10 cellular contexts compared by ENCODE assay signal in the genomic region with DNA sequence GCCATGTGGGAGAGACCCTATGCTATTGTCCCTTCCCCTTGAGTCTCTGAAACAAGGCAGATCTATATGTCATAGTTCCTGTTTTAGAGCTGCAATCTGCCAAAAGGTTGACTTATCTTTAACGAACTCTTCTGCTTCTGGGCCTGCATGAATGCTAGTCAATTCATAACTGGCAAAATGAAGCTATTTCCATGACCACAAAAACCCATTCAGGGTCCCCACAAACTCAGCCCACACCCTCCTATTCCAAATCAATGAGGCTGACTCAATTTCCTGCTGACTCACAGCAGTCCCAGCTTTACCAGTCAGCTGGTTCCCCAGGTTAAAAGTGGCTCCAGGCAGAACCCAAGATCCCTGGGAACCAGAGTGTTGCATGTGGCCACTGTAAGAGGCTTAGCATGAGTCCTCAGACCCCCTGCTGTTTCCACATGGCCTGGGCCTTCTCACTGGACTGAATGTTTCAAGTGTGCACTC. TPM values are rescaled to one million over a fixed set of nuclear protein-coding genes. Genes with fewer than 3 reads are reported as not detected.
DNase-seq lines count a peak whose midpoint lies in the region; ATAC-seq and TF ChIP-seq lines count a peak whose summit lies in the region.
"Had no signal": no experiment of that assay in that cellular context is flagged by ENCODE, and none has a peak within 500 bp of the region (broad histone marks: within the 10 kb centered on the region; RNA-seq: fewer than 3 reads in every experiment).

No MANE protein-coding gene starts in this region.

- intact Hi-C loops in mucosa of descending colon (cut with DNase I, micrococcal nuclease), result no loop called here

- H3K27ac Mint-ChIP-seq in activated CD8-positive, alpha-beta memory T cell treated with anti-CD3 and anti-CD28 coated beads, Interleukin-2, amount 10 ng/mL, durations not matched to agents 7 days and 5 days, result peak overlapping the region; percentile 45
- no peak overlapping the region for H3K27ac Mint-ChIP-seq in WTC11

- no peaks in the 10 kb centered on the region for H3K36me3 ChIP-seq in mucosa of descending colon (ENCODE audit: low read depth)
- no peaks in the 10 kb centered on the region for H3K36me3 ChIP-seq in trophoblast cell (ENCODE audit: control insufficient read depth in 1 of 2, insufficient read depth in 2 of 2, low read length in 2 of 2)

- no peak overlapping the region for H3K4me3 ChIP-seq in mucosa of descending colon
- H3K4me3 ChIP-seq in trophoblast cell (ENCODE audit: low read depth, low read length), result no peak overlapping the region

- H3K4me2 ChIP-seq in trophoblast cell (ENCODE audit: low read length), result no peak overlapping the region

- peak; percentile 44 for DNase-seq in activated CD8-positive, alpha-beta memory T cell treated with anti-CD3 and anti-CD28 coated beads, Interleukin-2, amount 10 ng/mL, durations not matched to agents 7 days and 5 days
- no peak for DNase-seq in activated CD8-positive, alpha-beta memory T cell treated with anti-CD3 and anti-CD28 coated beads for 24 hours
- DNase-seq in RWPE1 (ENCODE audit: low spot score) (peak; percentile 48), mucosa of descending colon (no peak), trophoblast cell (no peak), WTC11 (ENCODE audit: low spot score) (no peak), NCI-H1436 (lab: John Stamatoyannopoulos, UW) (no peak)

- H3K27me3 ChIP-seq in trophoblast cell (ENCODE audit: insufficient read depth, low read length), result no peaks in the 10 kb centered on the region

- H3K9me3 ChIP-seq in mucosa of descending colon (no peaks in the 10 kb centered on the region), trophoblast cell (ENCODE audit: insufficient read depth, low read depth, low read length) (peaks cover 2% of the 10 kb centered on the region)

- H3K18ac ChIP-seq in trophoblast cell (ENCODE audit: low read length), result no peak overlapping the region

- H2BK5ac ChIP-seq in trophoblast cell (ENCODE audit: low read depth, low read length, poor library complexity), result no peak overlapping the region

- H3K4me1 ChIP-seq in mucosa of descending colon (ENCODE audit: low read depth) (no peaks in the 10 kb centered on the region), trophoblast cell (ENCODE audit: control insufficient read depth in 1 of 2, insufficient read depth in 2 of 2, low read length in 2 of 2) (peaks cover 2 to 5% of the 10 kb centered on the region in 2 experiments)

- H4K91ac ChIP-seq in trophoblast cell (ENCODE audit: low read depth, low read length), result no peak overlapping the region

- CTCF ChIA-PET in activated CD8-positive, alpha-beta memory T cell treated with anti-CD3 and anti-CD28 coated beads, Interleukin-2, amount 10 ng/mL, durations not matched to agents 7 days and 5 days (lab: Charles Lee), result no interaction called here
- CTCF ChIA-PET in RWPE1 (lab: Yijun Ruan, JAX), result interaction anchor here (1.1 kb wide), 1 partner anchor 27 kb away, joined by 3 read pairs; no protein-coding TSS in a partner anchor
- CTCF ChIA-PET in WTC11 (lab: Charles Lee), result interaction anchor here (1.0 kb wide), 1 partner anchor 34 kb away, joined by 5 read pairs; no protein-coding TSS in a partner anchor

- ATAC-seq in activated CD8-positive, alpha-beta memory T cell treated with anti-CD3 and anti-CD28 coated beads, Interleukin-2, amount 10 ng/mL, durations not matched to agents 7 days and 5 days, result peak; percentile 33
- ATAC-seq in HG02981 (IDR thresholded peaks at IDR 0.05; ENCODE audit: unreplicated experiment), result peak; percentile 69
- ATAC-seq in mucosa of descending colon, result peak; percentile 27
- no peak for ATAC-seq in WTC11

- no peak overlapping the region for H3K4me3 Mint-ChIP-seq in activated CD8-positive, alpha-beta memory T cell treated with anti-CD3 and anti-CD28 coated beads, Interleukin-2, amount 10 ng/mL, durations not matched to agents 7 days and 5 days
- no peak overlapping the region for H3K4me3 Mint-ChIP-seq in WTC11

- no peaks in the 10 kb centered on the region for H3K27me3 Mint-ChIP-seq in activated CD8-positive, alpha-beta memory T cell treated with anti-CD3 and anti-CD28 coated beads, Interleukin-2, amount 10 ng/mL, durations not matched to agents 7 days and 5 days
- H3K27me3 Mint-ChIP-seq in WTC11 (ENCODE audit: low read depth), result no peaks in the 10 kb centered on the region

- H2BK12ac ChIP-seq in trophoblast cell (ENCODE audit: low read length), result no peak overlapping the region

- H3K9ac ChIP-seq in trophoblast cell (ENCODE audit: low read length), result no peak overlapping the region

- H3K9me3 Mint-ChIP-seq in activated CD8-positive, alpha-beta memory T cell treated with anti-CD3 and anti-CD28 coated beads, Interleukin-2, amount 10 ng/mL, durations not matched to agents 7 days and 5 days (ENCODE audit: low read depth), result peaks cover 3% of the 10 kb centered on the region
- peaks cover 14% of the 10 kb centered on the region for H3K9me3 Mint-ChIP-seq in WTC11

- H3K79me1 ChIP-seq in trophoblast cell (ENCODE audit: low read length), result peaks cover 3% of the 10 kb centered on the region

- H3K4ac ChIP-seq in trophoblast cell (ENCODE audit: low read depth, low read length), result no peak overlapping the region

- H2AK5ac ChIP-seq in trophoblast cell (ENCODE audit: low read length), result no peak overlapping the region

- no peak overlapping the region for H2AFZ ChIP-seq in trophoblast cell (ENCODE audit: insufficient read depth, low read length, poor library complexity)

- H3K27ac ChIP-seq in RWPE1 (peak overlapping the region; percentile 76), trophoblast cell (ENCODE audit: low read depth, low read length) (no peak overlapping the region)
- H3K27ac ChIP-seq: C4-2B had no signal

- H3K4me1 Mint-ChIP-seq in activated CD8-positive, alpha-beta memory T cell treated with anti-CD3 and anti-CD28 coated beads, Interleukin-2, amount 10 ng/mL, durations not matched to agents 7 days and 5 days, result peaks cover 12% of the 10 kb centered on the region
- peaks cover 20% of the 10 kb centered on the region for H3K4me1 Mint-ChIP-seq in WTC11

- no CpG with 5 or more reads among the region's 1 CpG for WGBS in trophoblast cell (ENCODE audit: extremely low coverage, insufficient coverage, insufficient read length)

- H4K8ac ChIP-seq in trophoblast cell (ENCODE audit: low read depth, low read length), result no peak overlapping the region

- no peaks in the 10 kb centered on the region for H3K36me3 Mint-ChIP-seq in activated CD8-positive, alpha-beta memory T cell treated with anti-CD3 and anti-CD28 coated beads, Interleukin-2, amount 10 ng/mL, durations not matched to agents 7 days and 5 days
- H3K36me3 Mint-ChIP-seq in WTC11, result no peaks in the 10 kb centered on the region

- H3K79me2 ChIP-seq in trophoblast cell (ENCODE audit: control insufficient read depth, insufficient read depth, low read length, poor library complexity), result no peaks in the 10 kb centered on the region

- no peak overlapping the region for H4K12ac ChIP-seq in trophoblast cell (ENCODE audit: low read depth, low read length)

- H3K23ac ChIP-seq in trophoblast cell (ENCODE audit: low read length), result no peak overlapping the region

- no peak overlapping the region for H2BK120ac ChIP-seq in trophoblast cell (ENCODE audit: insufficient read depth, low read length, poor library complexity)

- no peak overlapping the region for H3K14ac ChIP-seq in trophoblast cell (ENCODE audit: low read length)

- TF ChIP-seq CTCF in RWPE1 (conservative IDR thresholded peaks at IDR 0.05; ENCODE audit: low read depth), result no peak
- TF ChIP-seq CTCF in mucosa of descending colon (IDR thresholded peaks at IDR 0.05), result no peak
- no peak for TF ChIP-seq CTCF in WTC11 (IDR thresholded peaks at IDR 0.05)

- POLR2A ChIA-PET in RWPE1 (lab: Yijun Ruan, JAX; ENCODE audit: low non-redundant PET), result no interaction called here
- POLR2A ChIA-PET in WTC11 (lab: Charles Lee), result no interaction called here

TF ChIP-seq in WTC11, 78 proteins besides CTCF, POLR2A, EP300 and RAD21 (continues in another document):
- TF ChIP-seq NR1H2 (CRISPR knock-in tag; IDR thresholded peaks at IDR 0.05) (no peak), NFYB (CRISPR knock-in tag; conservative IDR thresholded peaks at IDR 0.05; ENCODE audit: low read depth) (no peak), TEAD1 (CRISPR knock-in tag; IDR thresholded peaks at IDR 0.05) (no peak), MYBL2 (CRISPR knock-in tag; IDR thresholded peaks at IDR 0.05) (no peak), PRRX2 (CRISPR knock-in tag; IDR thresholded peaks at IDR 0.05) (no peak), ZBTB21 (CRISPR knock-in tag; IDR thresholded peaks at IDR 0.05; ENCODE audit: borderline replicate concordance) (no peak)
- TF ChIP-seq, protein P1, sequence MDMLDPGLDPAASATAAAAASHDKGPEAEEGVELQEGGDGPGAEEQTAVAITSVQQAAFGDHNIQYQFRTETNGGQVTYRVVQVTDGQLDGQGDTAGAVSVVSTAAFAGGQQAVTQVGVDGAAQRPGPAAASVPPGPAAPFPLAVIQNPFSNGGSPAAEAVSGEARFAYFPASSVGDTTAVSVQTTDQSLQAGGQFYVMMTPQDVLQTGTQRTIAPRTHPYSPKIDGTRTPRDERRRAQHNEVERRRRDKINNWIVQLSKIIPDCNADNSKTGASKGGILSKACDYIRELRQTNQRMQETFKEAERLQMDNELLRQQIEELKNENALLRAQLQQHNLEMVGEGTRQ (CRISPR knock-in tag; IDR thresholded peaks at IDR 0.05), result no peak

RNA-seq across cellular contexts. Expression of a gene that starts 25.2 kb away (rescaled TPM):
- not detected for total RNA-seq in activated CD8-positive, alpha-beta memory T cell treated with anti-CD3 and anti-CD28 coated beads, Interleukin-2, amount 10 ng/mL, durations not matched to agents 7 days and 5 days
- total RNA-seq in mucosa of descending colon (10 to 100 TPM; 18.0 to 33.0 (median 25.6) TPM), WTC11 (2021) (4.1 to 8.2 TPM (median 8.0 TPM) in 3 replicates)
- polyA plus RNA-seq in trophoblast cell (2013), result 10.5 and 11.1 TPM in 2 replicates
- total RNA-seq: activated CD8-positive, alpha-beta memory T cell treated with anti-CD3 and anti-CD28 coated beads for 36 hours had no signal

Comparison
In these comparisons a context has a peak if more than half of its experiments do, and no peak if none do; other contexts are left out.
1. DNase-seq: peak in activated CD8-positive, alpha-beta memory T cell treated with anti-CD3 and anti-CD28 coated beads, Interleukin-2, amount 10 ng/mL, durations not matched to agents 7 days and 5 days (single experiment) and RWPE1 (single experiment); none in activated CD8-positive, alpha-beta memory T cell treated with anti-CD3 and anti-CD28 coated beads for 24 hours (single experiment), mucosa of descending colon (0 of 3), trophoblast cell (0 of 2), WTC11 (single experiment) and NCI-H1436 (single experiment).